In genomic region chr11:103926990-103927389, GRCh38 we compare ENCODE assay signal across 24 cellular contexts.
"Had no signal": no experiment of that assay in that cellular context is flagged by ENCODE, and none has a peak within 500 bp of the region (broad histone marks: within the 10 kb centered on the region; RNA-seq: fewer than 3 reads in every experiment).

No MANE protein-coding gene starts in this region.

- H3K4me1 ChIP-seq: ascending aorta, SJCRH30 had no signal

- H3K27ac ChIP-seq: ascending aorta, KMS-11, SJCRH30, SK-N-MC had no signal

- H3K4me3 ChIP-seq: ascending aorta, cardiac muscle cell, SJCRH30, SK-N-MC had no signal

- H3K27me3 ChIP-seq: ascending aorta, cardiac muscle cell, SJCRH30 had no signal

- H3K4me2 ChIP-seq: KMS-11 had no signal

- H3K9ac ChIP-seq: KMS-11 had no signal

- DNase-seq: activated CD4-positive, alpha-beta T cell treated with anti-CD3 and anti-CD28 coated beads for 36 hours; activated CD4-positive, alpha-beta T cell treated with anti-CD3 and anti-CD28 coated beads, Interleukin-2, amount 10 ng/mL, durations not matched to agents 7 days and 5 days; activated CD4-positive, alpha-beta T cell treated with anti-CD3 and anti-CD28 coated beads, Interleukin-2, amount 50 U/mL, for 48 hours; activated CD8-positive, alpha-beta T cell treated with anti-CD3 and anti-CD28 coated beads, Interleukin-2, amount 10 ng/mL, durations not matched to agents 7 days and 5 days; activated gamma-delta T cell; activated naive CD4-positive, alpha-beta T cell treated with Interleukin-2 at 50 U/mL for 16 hours; activated naive CD8-positive, alpha-beta T cell treated with anti-CD3 and anti-CD28 coated beads, Interleukin-2, amount 10 ng/mL, durations not matched to agents 7 days and 5 days; activated T-cell treated with anti-CD3 and anti-CD28 coated beads, Interleukin-2, amount 50 U/mL, for 24 hours; amygdala; NCI-H1105; NCI-H1417 treated with DMSO at 0.1 percent for 48 hours; NCI-H187 treated with DMSO at 0.1 percent for 48 hours; NCI-H2171 treated with DMSO at 0.1 percent for 48 hours; NCI-H226; NCI-H510A; SHP77 had no signal

- ATAC-seq: activated CD4-positive, alpha-beta T cell treated with anti-CD3 and anti-CD28 coated beads for 36 hours; activated CD4-positive, CD25-positive, alpha-beta regulatory T cell treated with anti-CD3 and anti-CD28 coated beads, Interleukin-2, amount 50 U/mL, for 24 hours; activated CD8-positive, alpha-beta T cell treated with anti-CD3 and anti-CD28 coated beads, Interleukin-2, amount 10 ng/mL, durations not matched to agents 7 days and 5 days; Panc1; WTC11 had no signal

- H3K36me3 ChIP-seq: ascending aorta, cardiac muscle cell, SJCRH30 had no signal

- H3K9me3 ChIP-seq: ascending aorta, SJCRH30 had no signal
